ENCODE assay signal across 9 cellular contexts in the genomic region with DNA sequence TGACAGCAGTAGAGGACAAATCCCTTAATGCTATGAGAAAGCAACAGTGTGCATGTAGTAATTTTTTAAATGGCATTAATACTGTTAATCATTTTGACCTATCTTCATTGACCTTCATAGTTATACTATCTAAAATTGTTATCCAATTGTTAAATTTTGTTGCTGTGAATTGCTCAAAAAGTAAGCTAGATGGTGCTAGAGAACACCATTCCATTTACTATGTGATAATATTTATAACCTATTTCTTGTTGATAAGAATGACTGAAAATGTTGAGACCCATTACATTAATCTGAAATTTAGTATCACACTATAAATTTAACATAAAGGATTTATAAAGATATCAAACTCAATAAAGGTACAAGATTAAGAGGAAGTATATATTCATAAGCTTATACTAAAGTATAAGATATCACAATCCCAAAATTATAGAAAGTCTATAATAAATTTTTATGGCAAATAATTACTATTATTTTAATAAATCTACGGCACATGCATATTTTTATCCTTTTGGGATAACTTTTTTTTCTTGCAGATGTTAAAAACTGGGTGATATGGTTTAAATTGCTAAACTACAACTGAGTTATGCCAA.
DNase-seq lines count a peak whose midpoint lies in the region; ATAC-seq, FAIRE-seq and TF ChIP-seq lines count a peak whose summit lies in the region.
"Had no signal": no experiment of that assay in that cellular context is flagged by ENCODE, and none has a peak within 500 bp of the region (broad histone marks: within the 10 kb centered on the region; RNA-seq: fewer than 3 reads in every experiment).

No MANE protein-coding gene starts in this region.

- TF ChIP-seq RAD21 in HepG2 (CRISPR knock-in tag; IDR thresholded peaks at IDR 0.05), result no peak

- ATAC-seq in HepG2, result no peak
- no peak for ATAC-seq in omental fat pad (ENCODE audit: low FRiP score)
- ATAC-seq: activated CD8-positive, alpha-beta T cell treated with anti-CD3 and anti-CD28 coated beads for 36 hours had no signal

- H3K27me3 Mint-ChIP-seq in Caco-2 (ENCODE audit: insufficient read depth, unreplicated experiment), result peaks cover under 1% of the 10 kb centered on the region
- no peaks in the 10 kb centered on the region for H3K27me3 Mint-ChIP-seq in activated T-helper 2 cell treated with anti-CD3 and anti-CD28 coated beads, Interferon-gamma antibody, Interleukin-2, Interleukin-4, amounts not matched to agents 10 μg/mL and 5 μg/mL and 100 μg/mL, durations not matched to agents 14 hours and 24 hours and 36 hours (ENCODE audit: low read depth)
- H3K27me3 Mint-ChIP-seq: activated CD8-positive, alpha-beta T cell treated with anti-CD3 and anti-CD28 coated beads for 36 hours had no signal

- no peaks in the 10 kb centered on the region for H3K9me3 ChIP-seq in Caco-2
- H3K9me3 ChIP-seq in HepG2 (ENCODE audit: low read length), result no peaks in the 10 kb centered on the region

- TF ChIP-seq EP300 in HepG2 (IDR thresholded peaks at IDR 0.05; ENCODE audit: low read depth in 2 of 2, low read length in 2 of 2) (no peak), HepG2 (CRISPR knock-in tag; IDR thresholded peaks at IDR 0.05; ENCODE audit: borderline replicate concordance) (no peak)

- BruUV-seq in Caco-2 (replicated peaks; lab: Mats Ljungman, UMichigan), result no TSS peak
- BruUV-seq in HepG2 (replicated peaks; lab: Mats Ljungman, UMichigan), result no TSS peak

- no peaks in the 10 kb centered on the region for H3K79me2 ChIP-seq in HepG2 (ENCODE audit: insufficient read depth, low read length)

- DNase-seq in Caco-2 (no peak), Kasumi-1 (lab: John Stamatoyannopoulos, UW) (peak; percentile 23 to 28), astrocyte of the hippocampus (ENCODE audit: low read depth, low spot score) (peak; percentile 24), HepG2 (ENCODE audit: low spot score) (no peak), GM12891 (ENCODE audit: insufficient read length, low spot score) (no peak), omental fat pad (ENCODE audit: low spot score) (no peak), MV-4-11 (lab: John Stamatoyannopoulos, UW) (no peak)
- no peak for DNase-seq in activated T-helper 2 cell treated with anti-CD3 and anti-CD28 coated beads, Interferon-gamma antibody, Interleukin-2, Interleukin-4, amounts not matched to agents 10 μg/mL and 5 μg/mL and 100 μg/mL, durations not matched to agents 14 hours and 24 hours and 36 hours (ENCODE audit: low spot score)
- DNase-seq: activated CD8-positive, alpha-beta T cell treated with anti-CD3 and anti-CD28 coated beads for 36 hours had no signal

- H3K27me3 ChIP-seq in Caco-2 (replicated peaks; ENCODE audit: control insufficient read depth, insufficient read depth, low read length) (no peaks in the 10 kb centered on the region), HepG2 (ENCODE audit: control insufficient read depth in 1 of 2, insufficient read depth in 2 of 2, low read length in 2 of 2) (no peaks in the 10 kb centered on the region)

- no peak overlapping the region for H3K4me3 Mint-ChIP-seq in Caco-2 (ENCODE audit: unreplicated experiment)
- H3K4me3 Mint-ChIP-seq in activated T-helper 2 cell treated with anti-CD3 and anti-CD28 coated beads, Interferon-gamma antibody, Interleukin-2, Interleukin-4, amounts not matched to agents 10 μg/mL and 5 μg/mL and 100 μg/mL, durations not matched to agents 14 hours and 24 hours and 36 hours (ENCODE audit: low read depth), result no peak overlapping the region
- H3K4me3 Mint-ChIP-seq: activated CD8-positive, alpha-beta T cell treated with anti-CD3 and anti-CD28 coated beads for 36 hours had no signal

- H3K9me3 Mint-ChIP-seq in Caco-2 (ENCODE audit: unreplicated experiment), result no peaks in the 10 kb centered on the region
- peaks cover under 1% of the 10 kb centered on the region for H3K9me3 Mint-ChIP-seq in activated T-helper 2 cell treated with anti-CD3 and anti-CD28 coated beads, Interferon-gamma antibody, Interleukin-2, Interleukin-4, amounts not matched to agents 10 μg/mL and 5 μg/mL and 100 μg/mL, durations not matched to agents 14 hours and 24 hours and 36 hours

- TF ChIP-seq CTCF in Caco-2 (IDR thresholded peaks at IDR 0.05; ENCODE audit: insufficient read depth in 1 of 2, low read depth in 1 of 2, low read length in 1 of 2, severe bottlenecking in 1 of 2, unreplicated experiment in 1 of 2) (peak; percentile 23 to 41), HepG2 (CRISPR knock-in tag; IDR thresholded peaks at IDR 0.05) (0 out of 2 replicates have a peak, but pooled peaks have one; percentile 13), omental fat pad (IDR thresholded peaks at IDR 0.05) (no peak)

- no peak overlapping the region for H3K27ac ChIP-seq in HepG2 (ENCODE audit: extremely low read length, insufficient read depth, low read length)

- WGBS in HepG2 (ENCODE audit: low lambda C conversion rate), result 0% methylated on average over 1 of the region's 1 CpG

- in situ Hi-C loops in HepG2 (cut with HindIII; ENCODE audit: extremely low pct_ligation_motif_present, low pct_unique_long_range_greater_than_20kb), result no loop called here

- POLR2A ChIA-PET in Caco-2 (lab: Charles Lee) (no interaction called here), HepG2 (lab: Yijun Ruan, JAX) (no interaction called here)

- H3K4me3 ChIP-seq in Caco-2 (ENCODE audit: low read depth, low read length) (no peak overlapping the region), HepG2 (replicated peaks in 1 of 3; ENCODE audit: insufficient read depth in 1 of 3, low read depth in 2 of 3, low read length in 3 of 3) (no peak overlapping the region)

- no peak overlapping the region for H2AFZ ChIP-seq in HepG2 (ENCODE audit: low read length)

- FAIRE-seq in HepG2 (lab: Jason Lieb, UNC) (no peak), GM12891 (lab: Jason Lieb, UNC) (no peak)

- H4K20me1 ChIP-seq in HepG2 (ENCODE audit: insufficient read depth, low read length), result no peaks in the 10 kb centered on the region

- TF ChIP-seq POLR2A in HepG2 (IDR thresholded peaks at IDR 0.05; ENCODE audit: insufficient read depth in 1 of 2, low read depth in 2 of 2, low read length in 2 of 2) (no peak), GM12891 (IDR thresholded peaks at IDR 0.05; ENCODE audit: low read depth, low read length) (no peak)

- no peaks in the 10 kb centered on the region for H3K4me1 ChIP-seq in Caco-2
- no peaks in the 10 kb centered on the region for H3K4me1 ChIP-seq in HepG2 (ENCODE audit: insufficient read depth, low read length)

- H3K27ac Mint-ChIP-seq in Caco-2 (ENCODE audit: unreplicated experiment), result no peak overlapping the region
- no peak overlapping the region for H3K27ac Mint-ChIP-seq in activated T-helper 2 cell treated with anti-CD3 and anti-CD28 coated beads, Interferon-gamma antibody, Interleukin-2, Interleukin-4, amounts not matched to agents 10 μg/mL and 5 μg/mL and 100 μg/mL, durations not matched to agents 14 hours and 24 hours and 36 hours
- H3K27ac Mint-ChIP-seq: activated CD8-positive, alpha-beta T cell treated with anti-CD3 and anti-CD28 coated beads for 36 hours had no signal

- H3K36me3 Mint-ChIP-seq in Caco-2 (ENCODE audit: insufficient read depth, unreplicated experiment), result no peaks in the 10 kb centered on the region
- H3K36me3 Mint-ChIP-seq in activated T-helper 2 cell treated with anti-CD3 and anti-CD28 coated beads, Interferon-gamma antibody, Interleukin-2, Interleukin-4, amounts not matched to agents 10 μg/mL and 5 μg/mL and 100 μg/mL, durations not matched to agents 14 hours and 24 hours and 36 hours (ENCODE audit: low read depth), result no peaks in the 10 kb centered on the region

- no peaks in the 10 kb centered on the region for H3K4me1 Mint-ChIP-seq in Caco-2 (ENCODE audit: low read depth, unreplicated experiment)
- H3K4me1 Mint-ChIP-seq in activated T-helper 2 cell treated with anti-CD3 and anti-CD28 coated beads, Interferon-gamma antibody, Interleukin-2, Interleukin-4, amounts not matched to agents 10 μg/mL and 5 μg/mL and 100 μg/mL, durations not matched to agents 14 hours and 24 hours and 36 hours (ENCODE audit: low read depth), result no peaks in the 10 kb centered on the region

- H3K9ac ChIP-seq in HepG2 (ENCODE audit: insufficient read depth, low read depth, low read length), result no peak overlapping the region

- CTCF ChIA-PET in Caco-2 (lab: Charles Lee), result interaction anchor here (0.6 kb wide), 2 partner anchors 57 to 415 kb away, joined by 3 read pairs; no protein-coding TSS in a partner anchor
- CTCF ChIA-PET in HepG2 (lab: Yijun Ruan, JAX; ENCODE audit: low intra/inter-chr PET ratio, low total read pairs), result interaction anchor here (0.8 kb wide), 1 partner anchor 1581 kb away, joined by 4 read pairs; no protein-coding TSS in a partner anchor

- no peak overlapping the region for H3K4me2 ChIP-seq in HepG2 (ENCODE audit: low read depth, low read length)

- H3K36me3 ChIP-seq in Caco-2 (ENCODE audit: control insufficient read depth, insufficient read depth, low read length) (no peaks in the 10 kb centered on the region), HepG2 (replicated peaks in 1 of 2; ENCODE audit: control insufficient read depth in 1 of 2, insufficient read depth in 2 of 2, low read length in 2 of 2) (no peaks in the 10 kb centered on the region)

- intact Hi-C loops in Caco-2 (cut with micrococcal nuclease; ENCODE audit: unreplicated experiment) (loop anchor here (1.0 to 5.0 kb wide), 3 partner anchors 310 to 1580 kb away; no protein-coding TSS in a partner anchor), HepG2 (cut with micrococcal nuclease; ENCODE audit: unreplicated experiment) (loop anchor here (5.0 kb wide), 1 partner anchor 1580 kb away; no protein-coding TSS in a partner anchor)
- intact Hi-C loops in activated T-helper 2 cell treated with anti-CD3 and anti-CD28 coated beads, Interferon-gamma antibody, Interleukin-2, Interleukin-4, amounts not matched to agents 10 μg/mL and 5 μg/mL and 100 μg/mL, durations not matched to agents 14 hours and 24 hours and 36 hours (cut with micrococcal nuclease), result no loop called here

TF ChIP-seq in HepG2, 621 proteins besides CTCF, POLR2A, EP300 and RAD21 (continues in another document):
- TF ChIP-seq STAG1 (CRISPR knock-in tag; IDR thresholded peaks at IDR 0.05), result peak; percentile 32; the same call in 1 of the 2 replicates

TF ChIP-seq in GM12891, 5 proteins besides CTCF, POLR2A, EP300 and RAD21:
- TF ChIP-seq TAF1 (IDR thresholded peaks at IDR 0.05; ENCODE audit: low read depth, low read length) (no peak), SPI1 (IDR thresholded peaks at IDR 0.05; ENCODE audit: low read depth, low read length) (no peak), PAX5 (IDR thresholded peaks at IDR 0.05; ENCODE audit: insufficient read depth, low read length, severe bottlenecking) (no peak), POLR2AphosphoS5 (IDR thresholded peaks at IDR 0.05; ENCODE audit: low read depth, low read length) (no peak), POU2F2 (IDR thresholded peaks at IDR 0.05; ENCODE audit: low read depth, low read length) (no peak)

Comparison
In these comparisons a context has a peak if more than half of its experiments do, and no peak if none do; other contexts are left out.
1. DNase-seq: peak in Kasumi-1 (2 of 2) and astrocyte of the hippocampus (single experiment); none in Caco-2 (0 of 2), HepG2 (single experiment), GM12891 (single experiment), omental fat pad (single experiment), MV-4-11 (single experiment) and activated T-helper 2 cell treated with anti-CD3 and anti-CD28 coated beads, Interferon-gamma antibody, Interleukin-2, Interleukin-4, amounts not matched to agents 10 μg/mL and 5 μg/mL and 100 μg/mL, durations not matched to agents 14 hours and 24 hours and 36 hours (single experiment).
2. CTCF ChIP-seq: peak in Caco-2 (2 of 2) and HepG2 (single experiment); none in omental fat pad (0 of 3).